Comparison of ENCODE assay signal across 9 cellular contexts in genomic region chr1:208759250-208759649, GRCh38.
"Had no signal": no experiment of that assay in that cellular context is flagged by ENCODE, and none has a peak within 500 bp of the region (broad histone marks: within the 10 kb centered on the region; RNA-seq: fewer than 3 reads in every experiment).

No MANE protein-coding gene starts in this region.

- H3K4me3 ChIP-seq: HAP-1 had no signal

- H3K27ac ChIP-seq: HL-60 had no signal

- ATAC-seq: HCT116, HepG2 had no signal

- H3K4me1 ChIP-seq: HAP-1 had no signal

- DNase-seq: GOT3, H7, HFFc6, KBM-7 had no signal

- H3K36me3 Mint-ChIP-seq: IgD-negative memory B cell had no signal

- H3K9me3 ChIP-seq: HAP-1 had no signal

- H3K4me3 Mint-ChIP-seq: HFFc6, IgD-negative memory B cell had no signal

- H3K4me1 Mint-ChIP-seq: IgD-negative memory B cell had no signal

- H3K27ac Mint-ChIP-seq: HFFc6, IgD-negative memory B cell had no signal

- H3K36me3 ChIP-seq: HAP-1 had no signal
